ENCODE assay signal across 1 cellular context in genomic region chr6:142301421-142302391, GRCh38.
TF ChIP-seq lines count a peak whose summit lies in the region.

Gene ADGRG6, plus strand, starts transcription at chr6:142302007. Its CDS starts 323 bp downstream, at chr6:142302330.

TF ChIP-seq in H1, 55 proteins besides CTCF, POLR2A, EP300 and RAD21 (continued from another document):
- TF ChIP-seq HDAC6 (IDR thresholded peaks at IDR 0.05; ENCODE audit: low read depth, low read length) = no peak
- TF ChIP-seq TCF12 (IDR thresholded peaks at IDR 0.05; ENCODE audit: low read depth, low read length) = no peak
- no peak for TF ChIP-seq BRCA1 (IDR thresholded peaks at IDR 0.05; ENCODE audit: low read depth, low read length)
- no peak for TF ChIP-seq NRF1 (IDR thresholded peaks at IDR 0.05; ENCODE audit: low read depth, low read length)
- TF ChIP-seq RBBP5 (IDR thresholded peaks at IDR 0.05; ENCODE audit: borderline replicate concordance, low read depth, low read length) = peak; percentile 98
- no peak for TF ChIP-seq CTBP2 (IDR thresholded peaks at IDR 0.05; ENCODE audit: borderline replicate concordance, insufficient read depth, insufficient read length, low read length)
- TF ChIP-seq E2F6 (IDR thresholded peaks at IDR 0.05) = peak; percentile 90
- no peak for TF ChIP-seq SIN3A (conservative IDR thresholded peaks at IDR 0.05 in 1 of 2, IDR thresholded peaks at IDR 0.05 in 1 of 2; ENCODE audit: low read depth in 1 of 2, low read length in 2 of 2)
- 0 out of 2 replicates have a peak, but pooled peaks have one; percentile 45 for TF ChIP-seq TBP (IDR thresholded peaks at IDR 0.05; ENCODE audit: low read depth, low read length)
- TF ChIP-seq CREB1 (IDR thresholded peaks at IDR 0.05) = no peak
- TF ChIP-seq TAF7 (optimal IDR thresholded peaks at IDR 0.05; ENCODE audit: borderline replicate concordance, low read depth, low read length) = no peak
- no peak for TF ChIP-seq JUN (IDR thresholded peaks at IDR 0.05; ENCODE audit: low read depth, low read length)
- TF ChIP-seq USF2 (IDR thresholded peaks at IDR 0.05; ENCODE audit: low read length) = no peak
- no peak for TF ChIP-seq SAP30 (IDR thresholded peaks at IDR 0.05; ENCODE audit: insufficient read depth, insufficient replicate concordance, low read length)
- no peak for TF ChIP-seq RNF2 (IDR thresholded peaks at IDR 0.05; ENCODE audit: borderline replicate concordance, low read depth, low read length, missing control alignments, poor library complexity, severe bottlenecking)
- TF ChIP-seq CHD2 (IDR thresholded peaks at IDR 0.05; ENCODE audit: low read length) = no peak
- no peak; the same call in 1 of the 2 replicates for TF ChIP-seq EGR1 (IDR thresholded peaks at IDR 0.05; ENCODE audit: borderline replicate concordance, low read depth, low read length)
- no peak for TF ChIP-seq SP4 (IDR thresholded peaks at IDR 0.05; ENCODE audit: low read length)
- no peak for TF ChIP-seq KDM5A (IDR thresholded peaks at IDR 0.05; ENCODE audit: low read length)
- TF ChIP-seq KDM4A (IDR thresholded peaks at IDR 0.05; ENCODE audit: low read depth, low read length, severe bottlenecking) = peak; percentile 99
- no peak for TF ChIP-seq KDM1A (IDR thresholded peaks at IDR 0.05; ENCODE audit: borderline replicate concordance, low read length)
- TF ChIP-seq FOSL1 (IDR thresholded peaks at IDR 0.05; ENCODE audit: insufficient read depth, low read depth, low read length) = no peak
- TF ChIP-seq BACH1 (IDR thresholded peaks at IDR 0.05; ENCODE audit: low read length) = no peak
- no peak for TF ChIP-seq GABPA (IDR thresholded peaks at IDR 0.05; ENCODE audit: borderline replicate concordance, insufficient read depth, low read length)
- TF ChIP-seq POLR2AphosphoS5 (IDR thresholded peaks at IDR 0.05; ENCODE audit: low read depth, low read length) = no peak
- peak; percentile 99 for TF ChIP-seq ASH2L (IDR thresholded peaks at IDR 0.05; ENCODE audit: low read length)
- no peak for TF ChIP-seq CHD7 (IDR thresholded peaks at IDR 0.05; ENCODE audit: insufficient replicate concordance, low read length)
- TF ChIP-seq RXRA (IDR thresholded peaks at IDR 0.05; ENCODE audit: insufficient read depth, low read depth, low read length) = no peak
- no peak for TF ChIP-seq ATF3 (IDR thresholded peaks at IDR 0.05; ENCODE audit: insufficient read depth, low read depth, low read length)
- TF ChIP-seq SP2 (IDR thresholded peaks at IDR 0.05; ENCODE audit: low read length) = no peak
- TF ChIP-seq BCL11A (IDR thresholded peaks at IDR 0.05; ENCODE audit: low read depth in 2 of 2, low read length in 2 of 2) = no peak
- TF ChIP-seq PHF8 (conservative IDR thresholded peaks at IDR 0.05; ENCODE audit: low read depth, low read length) = peak; percentile 46
- peak in 1 of 2 experiments; percentile 40; a peak in 1 of 4 replicates for TF ChIP-seq HDAC2 (IDR thresholded peaks at IDR 0.05; ENCODE audit: borderline replicate concordance in 1 of 2, low read depth in 2 of 2, low read length in 2 of 2)
- TF ChIP-seq RFX5 (IDR thresholded peaks at IDR 0.05; ENCODE audit: borderline replicate concordance, low read depth, low read length) = no peak
- no peak for TF ChIP-seq JUND (IDR thresholded peaks at IDR 0.05; ENCODE audit: low read length)
- peak; percentile 59; the same call in 1 of the 2 replicates for TF ChIP-seq TAF1 (IDR thresholded peaks at IDR 0.05; ENCODE audit: low read depth, low read length)
- TF ChIP-seq MAX (IDR thresholded peaks at IDR 0.05) = peak; percentile 67
- no peak for TF ChIP-seq CBX8 (IDR thresholded peaks at IDR 0.05; ENCODE audit: borderline replicate concordance, low read depth, low read length)
- TF ChIP-seq SP1 (IDR thresholded peaks at IDR 0.05; ENCODE audit: low read depth, low read length) = no peak
- no peak for TF ChIP-seq TEAD4 (IDR thresholded peaks at IDR 0.05; ENCODE audit: low read depth, low read length)
- TF ChIP-seq SRF (IDR thresholded peaks at IDR 0.05; ENCODE audit: low read depth, low read length) = no peak
- TF ChIP-seq POU5F1 (IDR thresholded peaks at IDR 0.05; ENCODE audit: low read depth, low read length) = no peak
- TF ChIP-seq YY1 (IDR thresholded peaks at IDR 0.05; ENCODE audit: low read depth, low read length) = no peak
- no peak for TF ChIP-seq ATF2 (IDR thresholded peaks at IDR 0.05; ENCODE audit: low read length)
- TF ChIP-seq SIRT6 (IDR thresholded peaks at IDR 0.05; ENCODE audit: low read length) = no peak
- TF ChIP-seq CBX5 (IDR thresholded peaks at IDR 0.05; ENCODE audit: low read depth, low read length) = no peak
- no peak for TF ChIP-seq CHD1 (IDR thresholded peaks at IDR 0.05; ENCODE audit: low read depth, low read length)
